33 cellular contexts compared by ENCODE assay signal in genomic region chr17:17224137-17224536, GRCh38. TPM values are rescaled to one million over a fixed set of nuclear protein-coding genes. Genes with fewer than 3 reads are reported as not detected.
"Had no signal": no experiment of that assay in that cellular context is flagged by ENCODE, and none has a peak within 500 bp of the region (broad histone marks: within the 10 kb centered on the region; RNA-seq: fewer than 3 reads in every experiment).

No MANE protein-coding gene starts in this region.

- DNase-seq: activated CD4-positive, alpha-beta memory T cell treated with anti-CD3 and anti-CD28 coated beads, Interleukin-2, amount 10 ng/mL, durations not matched to agents 7 days and 5 days; activated CD4-positive, alpha-beta T cell treated with anti-CD3 and anti-CD28 coated beads for 1 hour; activated CD4-positive, alpha-beta T cell treated with anti-CD3 and anti-CD28 coated beads for 48 hours; activated CD4-positive, CD25-positive, alpha-beta regulatory T cell; activated CD8-positive, alpha-beta memory T cell treated with anti-CD3 and anti-CD28 coated beads for 24 hours; activated CD8-positive, alpha-beta memory T cell treated with anti-CD3 and anti-CD28 coated beads, Interleukin-2, amount 10 ng/mL, durations not matched to agents 7 days and 5 days; activated CD8-positive, alpha-beta memory T cell treated with anti-CD3 and anti-CD28 coated beads, Interleukin-2, amount 50 U/mL, for 48 hours; activated effector memory CD4-positive, alpha-beta T cell treated with Interleukin-2 at 50 U/mL for 16 hours; activated naive CD4-positive, alpha-beta T cell treated with anti-CD3 and anti-CD28 coated beads, Interleukin-2, amount 10 ng/mL, durations not matched to agents 7 days and 5 days; activated T-cell treated with anti-CD3 and anti-CD28 coated beads, Interleukin-2, amount 50 U/mL, for 48 hours; amygdala; NCI-H1092 treated with DMSO at 0.1 percent for 48 hours; NCI-H1417; NCI-H146; NCI-H187 treated with DMSO at 0.1 percent for 48 hours; NCI-H2081; NCI-H2171 treated with DMSO at 0.1 percent for 48 hours; NCI-H226; NCI-H524 treated with DMSO at 0.1 percent for 48 hours; Peyer's patch; RPMI8226; SIG-M5; SW 1271; T-helper 1 cell; T-helper 2 cell; T-helper 9 cell had no signal

- H3K4me3 Mint-ChIP-seq: activated CD4-positive, alpha-beta memory T cell treated with anti-CD3 and anti-CD28 coated beads, Interleukin-2, amount 10 ng/mL, durations not matched to agents 7 days and 5 days; activated CD8-positive, alpha-beta memory T cell treated with anti-CD3 and anti-CD28 coated beads, Interleukin-2, amount 10 ng/mL, durations not matched to agents 7 days and 5 days; activated naive CD4-positive, alpha-beta T cell treated with anti-CD3 and anti-CD28 coated beads, Interleukin-2, amount 10 ng/mL, durations not matched to agents 7 days and 5 days; activated naive CD8-positive, alpha-beta T cell; central memory CD8-positive, alpha-beta T cell had no signal

- H3K9me3 Mint-ChIP-seq: activated CD4-positive, alpha-beta memory T cell treated with anti-CD3 and anti-CD28 coated beads, Interleukin-2, amount 10 ng/mL, durations not matched to agents 7 days and 5 days; activated naive CD4-positive, alpha-beta T cell treated with anti-CD3 and anti-CD28 coated beads, Interleukin-2, amount 10 ng/mL, durations not matched to agents 7 days and 5 days; central memory CD8-positive, alpha-beta T cell had no signal

- H3K27me3 ChIP-seq: ascending aorta, cardiac muscle cell, Peyer's patch had no signal

- H3K4me1 Mint-ChIP-seq: activated CD4-positive, alpha-beta memory T cell treated with anti-CD3 and anti-CD28 coated beads, Interleukin-2, amount 10 ng/mL, durations not matched to agents 7 days and 5 days; activated CD8-positive, alpha-beta memory T cell treated with anti-CD3 and anti-CD28 coated beads, Interleukin-2, amount 10 ng/mL, durations not matched to agents 7 days and 5 days; activated naive CD4-positive, alpha-beta T cell treated with anti-CD3 and anti-CD28 coated beads, Interleukin-2, amount 10 ng/mL, durations not matched to agents 7 days and 5 days had no signal

- H3K27me3 Mint-ChIP-seq: activated CD4-positive, alpha-beta memory T cell treated with anti-CD3 and anti-CD28 coated beads, Interleukin-2, amount 10 ng/mL, durations not matched to agents 7 days and 5 days; activated CD8-positive, alpha-beta memory T cell treated with anti-CD3 and anti-CD28 coated beads, Interleukin-2, amount 10 ng/mL, durations not matched to agents 7 days and 5 days; activated naive CD4-positive, alpha-beta T cell treated with anti-CD3 and anti-CD28 coated beads, Interleukin-2, amount 10 ng/mL, durations not matched to agents 7 days and 5 days; activated naive CD8-positive, alpha-beta T cell; central memory CD8-positive, alpha-beta T cell had no signal

- H3K4me3 ChIP-seq: ascending aorta, cardiac muscle cell, Peyer's patch had no signal

- H3K9me3 ChIP-seq: ascending aorta, Peyer's patch had no signal

- H3K36me3 Mint-ChIP-seq: activated naive CD8-positive, alpha-beta T cell had no signal

- H3K27ac Mint-ChIP-seq: activated CD4-positive, alpha-beta memory T cell treated with anti-CD3 and anti-CD28 coated beads, Interleukin-2, amount 10 ng/mL, durations not matched to agents 7 days and 5 days; activated CD8-positive, alpha-beta memory T cell treated with anti-CD3 and anti-CD28 coated beads, Interleukin-2, amount 10 ng/mL, durations not matched to agents 7 days and 5 days; activated naive CD8-positive, alpha-beta T cell had no signal

- ATAC-seq: activated CD8-positive, alpha-beta memory T cell treated with anti-CD3 and anti-CD28 coated beads, Interleukin-2, amount 10 ng/mL, durations not matched to agents 7 days and 5 days had no signal

- H3K27ac ChIP-seq: ascending aorta, cardiac muscle cell, KMS-11, Peyer's patch, VCaP had no signal

- H3K4me1 ChIP-seq: ascending aorta, Peyer's patch had no signal

- H3K9ac ChIP-seq: KMS-11 had no signal

- H3K4me2 ChIP-seq: KMS-11 had no signal

RNA-seq across cellular contexts. Expression of gene PLD6, which starts 18.0 kb away (rescaled TPM):
- total RNA-seq: M059J had no signal
